1 cellular context compared by ENCODE assay signal in genomic region chr17:57084802-57085447, GRCh38.
A peak's percentile ranks its signal among the peaks of the same experiment; 100 is the strongest.
TF ChIP-seq lines count a peak whose summit lies in the region.

AKAP1 (plus strand) TSS chr17:57085246; CDS start chr17:57105465, 20,219 bp downstream.

TF ChIP-seq in HepG2, 621 proteins besides CTCF, POLR2A, EP300 and RAD21 (continued from another document and continues in another):
- TF ChIP-seq ZNF18 (CRISPR knock-in tag; IDR thresholded peaks at IDR 0.05; ENCODE audit: insufficient replicate concordance) (no peak), PBX3 (CRISPR knock-in tag; IDR thresholded peaks at IDR 0.05; ENCODE audit: borderline replicate concordance) (no peak), ZNF441 (CRISPR knock-in tag; IDR thresholded peaks at IDR 0.05; ENCODE audit: borderline replicate concordance) (peak; percentile 52), SYNCRIP (IDR thresholded peaks at IDR 0.05; ENCODE audit: insufficient read depth, low read depth, low read length) (no peak), GFI1 (CRISPR knock-in tag; IDR thresholded peaks at IDR 0.05; ENCODE audit: borderline replicate concordance) (peak; percentile 47; the same call in 1 of the 2 replicates), NCOR1 (IDR thresholded peaks at IDR 0.05; ENCODE audit: borderline replicate concordance, low read length) (no peak), PRMT3 (CRISPR knock-in tag; IDR thresholded peaks at IDR 0.05; ENCODE audit: borderline replicate concordance, low read depth) (no peak; the same call in 1 of the 2 replicates), HMGXB4 (CRISPR knock-in tag; IDR thresholded peaks at IDR 0.05; ENCODE audit: borderline replicate concordance in 1 of 2, low read depth in 1 of 2) (peak in 1 of 2 experiments; percentile 87; a peak in 2 of 4 replicates), FOXO4 (CRISPR knock-in tag; conservative IDR thresholded peaks at IDR 0.05) (no peak), ZNF83 (CRISPR knock-in tag; IDR thresholded peaks at IDR 0.05; ENCODE audit: borderline replicate concordance) (no peak), ZNF235 (CRISPR knock-in tag; IDR thresholded peaks at IDR 0.05; ENCODE audit: borderline replicate concordance) (0 out of 2 replicates have a peak, but pooled peaks have one; percentile 70), ZNF629 (CRISPR knock-in tag; conservative IDR thresholded peaks at IDR 0.05) (0 out of 2 replicates have a peak, but pooled peaks have one; percentile 14), ZNF704 (CRISPR knock-in tag; IDR thresholded peaks at IDR 0.05; ENCODE audit: borderline replicate concordance) (no peak), SNAPC5 (CRISPR knock-in tag; IDR thresholded peaks at IDR 0.05; ENCODE audit: borderline replicate concordance) (no peak), HNF1B (CRISPR knock-in tag; IDR thresholded peaks at IDR 0.05) (peak; percentile 94), TEAD3 (CRISPR knock-in tag; optimal IDR thresholded peaks at IDR 0.05; ENCODE audit: borderline replicate concordance) (peak; percentile 74), RNF2 (conservative IDR thresholded peaks at IDR 0.05; ENCODE audit: low read depth) (peak; percentile 44; the same call in 1 of the 2 replicates), ZNF282 (IDR thresholded peaks at IDR 0.05; ENCODE audit: partially characterized antibody) (no peak), ZNF678 (CRISPR knock-in tag; IDR thresholded peaks at IDR 0.05) (no peak), HMGA1 (CRISPR knock-in tag; conservative IDR thresholded peaks at IDR 0.05) (no peak), IRX3 (CRISPR knock-in tag; IDR thresholded peaks at IDR 0.05; ENCODE audit: borderline replicate concordance, low read depth) (no peak), EZH2 (conservative IDR thresholded peaks at IDR 0.05; ENCODE audit: low read depth, low read length) (no peak), GZF1 (CRISPR knock-in tag; IDR thresholded peaks at IDR 0.05) (no peak), ZBTB8A (CRISPR knock-in tag; IDR thresholded peaks at IDR 0.05; ENCODE audit: borderline replicate concordance, low read depth) (no peak), ARID4A (CRISPR knock-in tag; IDR thresholded peaks at IDR 0.05; ENCODE audit: borderline replicate concordance) (peak; percentile 48; the same call in 1 of the 2 replicates), ZBTB3 (CRISPR knock-in tag; IDR thresholded peaks at IDR 0.05; ENCODE audit: borderline replicate concordance, low read depth) (no peak), ZNF768 (CRISPR knock-in tag; IDR thresholded peaks at IDR 0.05) (peak; percentile 39; the same call in 1 of the 2 replicates), NCOA5 (CRISPR knock-in tag; IDR thresholded peaks at IDR 0.05) (no peak), ZNF24 (IDR thresholded peaks at IDR 0.05) (no peak), GTF2F1 (IDR thresholded peaks at IDR 0.05; ENCODE audit: low read length) (no peak), MLLT10 (CRISPR knock-in tag; IDR thresholded peaks at IDR 0.05) (no peak), EEA1 (CRISPR knock-in tag; IDR thresholded peaks at IDR 0.05; ENCODE audit: borderline replicate concordance) (no peak), SMAD9 (CRISPR knock-in tag; IDR thresholded peaks at IDR 0.05) (no peak), TRIM24 (CRISPR knock-in tag; IDR thresholded peaks at IDR 0.05) (no peak), POGK (CRISPR knock-in tag; conservative IDR thresholded peaks at IDR 0.05) (peak; percentile 72), KDM6A (CRISPR knock-in tag; IDR thresholded peaks at IDR 0.05; ENCODE audit: low read depth) (0 out of 2 replicates have a peak, but pooled peaks have one; percentile 29), BCL3 (CRISPR knock-in tag; IDR thresholded peaks at IDR 0.05) (no peak), ZNF589 (CRISPR knock-in tag; conservative IDR thresholded peaks at IDR 0.05) (no peak), SP2 (CRISPR knock-in tag; IDR thresholded peaks at IDR 0.05) (no peak), SMARCC2 (IDR thresholded peaks at IDR 0.05) (no peak), KMT2B (CRISPR knock-in tag; IDR thresholded peaks at IDR 0.05) (peak; percentile 91), ZFX (CRISPR knock-in tag; IDR thresholded peaks at IDR 0.05; ENCODE audit: low read depth) (peak; percentile 67), RBM39 (IDR thresholded peaks at IDR 0.05; ENCODE audit: low read depth, low read length, poor library complexity, severe bottlenecking) (no peak), CHCHD3 (CRISPR knock-in tag; IDR thresholded peaks at IDR 0.05) (peak; percentile 86; the same call in 1 of the 2 replicates), ESRRA (CRISPR knock-in tag; IDR thresholded peaks at IDR 0.05; ENCODE audit: low read depth) (no peak; the same call in 1 of the 2 replicates), ZNF513 (CRISPR knock-in tag; conservative IDR thresholded peaks at IDR 0.05) (no peak), ZNF563 (CRISPR knock-in tag; IDR thresholded peaks at IDR 0.05) (no peak), SALL2 (CRISPR knock-in tag; IDR thresholded peaks at IDR 0.05) (peak; percentile 56; the same call in 1 of the 2 replicates)
